Comparison of ENCODE assay signal across 9 cellular contexts in the genomic region with DNA sequence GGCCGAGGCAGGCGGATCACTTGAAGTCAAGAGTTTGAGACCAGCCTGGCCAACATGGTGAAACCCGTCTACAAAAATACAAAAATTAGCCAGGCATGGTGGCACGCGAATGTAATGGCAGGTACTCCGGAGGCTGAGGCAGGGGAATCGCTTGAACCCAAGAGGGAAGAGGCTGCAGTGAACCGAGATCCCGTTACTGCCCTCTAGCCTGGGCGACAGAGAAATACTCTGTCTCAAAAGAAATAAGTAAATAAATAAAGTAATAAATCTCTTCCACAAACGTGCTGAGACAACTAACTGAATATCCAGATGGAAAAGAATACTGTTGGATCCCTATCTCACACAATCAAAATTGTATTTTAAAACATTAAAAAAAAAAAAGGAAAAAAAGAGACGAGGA. TPM values are rescaled to one million over a fixed set of nuclear protein-coding genes. Genes with fewer than 3 reads are reported as not detected.
DNase-seq lines count a peak whose midpoint lies in the region; ATAC-seq, FAIRE-seq and TF ChIP-seq lines count a peak whose summit lies in the region.
"Had no signal": no experiment of that assay in that cellular context is flagged by ENCODE, and none has a peak within 500 bp of the region (broad histone marks: within the 10 kb centered on the region; RNA-seq: fewer than 3 reads in every experiment).

No MANE protein-coding gene starts in this region.

- H3K36me3 ChIP-seq in kidney (ENCODE audit: control insufficient read depth in 1 of 2, insufficient read depth in 2 of 2, low read length in 2 of 2), result no peaks in the 10 kb centered on the region
- no peaks in the 10 kb centered on the region for H3K36me3 ChIP-seq in stomach smooth muscle (ENCODE audit: control insufficient read depth in 2 of 2, insufficient read depth in 2 of 2, low read length in 2 of 2)
- H3K36me3 ChIP-seq in small intestine (ENCODE audit: control insufficient read depth in 2 of 2, insufficient read depth in 2 of 2, low read length in 2 of 2), result no peaks in the 10 kb centered on the region

- TF ChIP-seq CTCF in kidney (IDR thresholded peaks at IDR 0.05; ENCODE audit: borderline replicate concordance, extremely low read depth, insufficient read depth), result no peak

- H3K27ac ChIP-seq in kidney (ENCODE audit: low read depth in 2 of 2, low read length in 2 of 2) (no peak overlapping the region), stomach smooth muscle (ENCODE audit: low read length) (no peak overlapping the region), small intestine (ENCODE audit: low read depth in 1 of 2, low read length in 1 of 2) (no peak overlapping the region)

- CTCF ChIA-PET in activated CD4-positive, alpha-beta T cell treated with anti-CD3 and anti-CD28 coated beads for 36 hours (lab: Charles Lee), result no interaction called here

- no peak for FAIRE-seq in kidney (lab: Jason Lieb, UNC)
- FAIRE-seq in small intestine (lab: Jason Lieb, UNC), result no peak
- FAIRE-seq: endometrium had no signal

- H3K9me3 Mint-ChIP-seq in activated CD4-positive, alpha-beta T cell treated with anti-CD3 and anti-CD28 coated beads for 36 hours (ENCODE audit: low read depth), result peaks cover 19% of the 10 kb centered on the region
- peaks cover 21% of the 10 kb centered on the region for H3K9me3 Mint-ChIP-seq in activated naive CD8-positive, alpha-beta T cell treated with anti-CD3 and anti-CD28 coated beads for 36 hours

- H3K27me3 Mint-ChIP-seq in activated CD4-positive, alpha-beta T cell treated with anti-CD3 and anti-CD28 coated beads for 36 hours, result peaks cover 10% of the 10 kb centered on the region
- H3K27me3 Mint-ChIP-seq in activated naive CD8-positive, alpha-beta T cell treated with anti-CD3 and anti-CD28 coated beads for 36 hours, result peaks cover 28% of the 10 kb centered on the region

- DNase-seq in activated CD4-positive, alpha-beta T cell treated with anti-CD3 and anti-CD28 coated beads for 36 hours, result no peak
- DNase-seq in activated CD4-positive, alpha-beta T cell treated with anti-CD3 and anti-CD28 coated beads, Interleukin-2, amount 50 U/mL, for 4 hours, result no peak
- no peak for DNase-seq in activated naive CD8-positive, alpha-beta T cell treated with anti-CD3 and anti-CD28 coated beads for 36 hours
- DNase-seq in kidney (no peak), small intestine (no peak), inferior parietal cortex (ENCODE audit: extremely low spot score) (no peak)

- H3K9ac ChIP-seq in kidney (ENCODE audit: low read length in 2 of 2) (no peak overlapping the region), stomach smooth muscle (ENCODE audit: low read length in 2 of 2) (no peak overlapping the region)

- no peaks in the 10 kb centered on the region for H3K27me3 ChIP-seq in stomach smooth muscle (ENCODE audit: control insufficient read depth in 1 of 2, insufficient read depth in 2 of 2, low read length in 2 of 2)
- H3K27me3 ChIP-seq in small intestine (ENCODE audit: control insufficient read depth in 2 of 2, insufficient read depth in 2 of 2, low read length in 2 of 2), result peaks cover 0 to 5% of the 10 kb centered on the region in 2 donors

- H3K4me3 ChIP-seq in kidney (ENCODE audit: low read length in 2 of 2) (peak overlapping the region; percentile 80 to 91), stomach smooth muscle (ENCODE audit: low read length in 2 of 2) (peak overlapping the region; percentile 85 to 91), small intestine (ENCODE audit: low read depth in 1 of 2, low read length in 2 of 2) (peak overlapping the region in 1 of 2 donors; percentile 54)

- peak overlapping the region; percentile 80 for H3K4me3 Mint-ChIP-seq in activated CD4-positive, alpha-beta T cell treated with anti-CD3 and anti-CD28 coated beads for 36 hours
- H3K4me3 Mint-ChIP-seq in activated naive CD8-positive, alpha-beta T cell treated with anti-CD3 and anti-CD28 coated beads for 36 hours, result peak overlapping the region; percentile 90

- peaks cover 35% of the 10 kb centered on the region for H3K36me3 Mint-ChIP-seq in activated CD4-positive, alpha-beta T cell treated with anti-CD3 and anti-CD28 coated beads for 36 hours (ENCODE audit: low read depth)
- H3K36me3 Mint-ChIP-seq in activated naive CD8-positive, alpha-beta T cell treated with anti-CD3 and anti-CD28 coated beads for 36 hours, result peaks cover 44% of the 10 kb centered on the region

- POLR2A ChIA-PET in activated CD4-positive, alpha-beta T cell treated with anti-CD3 and anti-CD28 coated beads for 36 hours (lab: Charles Lee), result no interaction called here

- peaks cover 17% of the 10 kb centered on the region for H3K4me1 Mint-ChIP-seq in activated CD4-positive, alpha-beta T cell treated with anti-CD3 and anti-CD28 coated beads for 36 hours
- peaks cover 12% of the 10 kb centered on the region for H3K4me1 Mint-ChIP-seq in activated naive CD8-positive, alpha-beta T cell treated with anti-CD3 and anti-CD28 coated beads for 36 hours

- 25 to 30% (median 29%) methylated on average over 11 to 12 of the region's 12 CpGs for WGBS in small intestine, 3 donors

- H3K27ac Mint-ChIP-seq in activated CD4-positive, alpha-beta T cell treated with anti-CD3 and anti-CD28 coated beads for 36 hours, result no peak overlapping the region
- no peak overlapping the region for H3K27ac Mint-ChIP-seq in activated naive CD8-positive, alpha-beta T cell treated with anti-CD3 and anti-CD28 coated beads for 36 hours

- no peaks in the 10 kb centered on the region for H3K4me1 ChIP-seq in kidney (ENCODE audit: control insufficient read depth in 1 of 2, insufficient read depth in 1 of 2, low read depth in 1 of 2, low read length in 2 of 2)
- peaks cover 10% of the 10 kb centered on the region for H3K4me1 ChIP-seq in stomach smooth muscle (ENCODE audit: control insufficient read depth, insufficient read depth, low read length)
- no peaks in the 10 kb centered on the region for H3K4me1 ChIP-seq in small intestine (ENCODE audit: control insufficient read depth in 2 of 2, insufficient read depth in 1 of 2, low read depth in 1 of 2, low read length in 1 of 2)

- intact Hi-C loops in activated CD4-positive, alpha-beta T cell treated with anti-CD3 and anti-CD28 coated beads for 36 hours (cut with DNase I, micrococcal nuclease), result loop anchor here (1.0 to 5.0 kb wide), 11 partner anchors 35 to 544 kb away; a partner anchor contains a TSS
- intact Hi-C loops in kidney (cut with DNase I), result no loop called here

- H3K9me3 ChIP-seq in kidney (ENCODE audit: control insufficient read depth in 1 of 2, low read length in 2 of 2), result no peaks in the 10 kb centered on the region
- no peaks in the 10 kb centered on the region for H3K9me3 ChIP-seq in stomach smooth muscle (ENCODE audit: control insufficient read depth in 2 of 2, low read length in 2 of 2)
- no peaks in the 10 kb centered on the region for H3K9me3 ChIP-seq in small intestine (ENCODE audit: control insufficient read depth, low read depth)

- no peak for ATAC-seq in activated CD4-positive, alpha-beta T cell treated with anti-CD3 and anti-CD28 coated beads for 36 hours
- ATAC-seq in HG03342 (IDR thresholded peaks at IDR 0.05; ENCODE audit: unreplicated experiment), result no peak

RNA-seq across cellular contexts. Expression of a gene that starts 0.8 kb away (rescaled TPM):
- total RNA-seq in activated CD4-positive, alpha-beta T cell treated with anti-CD3 and anti-CD28 coated beads for 36 hours, result 1 to 10 TPM; 5.8 to 7.4 TPM
- 1 to 10 TPM; 8.3 to 8.6 TPM for total RNA-seq in activated naive CD8-positive, alpha-beta T cell treated with anti-CD3 and anti-CD28 coated beads for 36 hours
- 5.1 TPM for total RNA-seq in kidney
- polyA plus RNA-seq in kidney (ENCODE audit: insufficient read depth, low read depth, low replicate concordance), result 1.2 TPM
- polyA plus RNA-seq in small intestine, result 1 to 10 TPM in 1 of 3 donors, under 1 TPM in 2; 0.45 to 1.6 (median 0.54) TPM

RNA-seq across cellular contexts. Expression of a gene that starts 34.9 kb away (rescaled TPM):
- total RNA-seq in activated CD4-positive, alpha-beta T cell treated with anti-CD3 and anti-CD28 coated beads for 36 hours, result 10 to 100 TPM; 10.5 to 11.4 TPM
- 10 to 100 TPM; 10.9 to 12.4 TPM for total RNA-seq in activated naive CD8-positive, alpha-beta T cell treated with anti-CD3 and anti-CD28 coated beads for 36 hours
- total RNA-seq in kidney, result 10.4 TPM
- 4.9 TPM for polyA plus RNA-seq in kidney (ENCODE audit: insufficient read depth, low read depth, low replicate concordance)
- polyA plus RNA-seq in small intestine, result 1 to 10 TPM; 5.1 to 6.5 (median 5.8) TPM
